8 cellular contexts compared by ENCODE assay signal in the genomic region with DNA sequence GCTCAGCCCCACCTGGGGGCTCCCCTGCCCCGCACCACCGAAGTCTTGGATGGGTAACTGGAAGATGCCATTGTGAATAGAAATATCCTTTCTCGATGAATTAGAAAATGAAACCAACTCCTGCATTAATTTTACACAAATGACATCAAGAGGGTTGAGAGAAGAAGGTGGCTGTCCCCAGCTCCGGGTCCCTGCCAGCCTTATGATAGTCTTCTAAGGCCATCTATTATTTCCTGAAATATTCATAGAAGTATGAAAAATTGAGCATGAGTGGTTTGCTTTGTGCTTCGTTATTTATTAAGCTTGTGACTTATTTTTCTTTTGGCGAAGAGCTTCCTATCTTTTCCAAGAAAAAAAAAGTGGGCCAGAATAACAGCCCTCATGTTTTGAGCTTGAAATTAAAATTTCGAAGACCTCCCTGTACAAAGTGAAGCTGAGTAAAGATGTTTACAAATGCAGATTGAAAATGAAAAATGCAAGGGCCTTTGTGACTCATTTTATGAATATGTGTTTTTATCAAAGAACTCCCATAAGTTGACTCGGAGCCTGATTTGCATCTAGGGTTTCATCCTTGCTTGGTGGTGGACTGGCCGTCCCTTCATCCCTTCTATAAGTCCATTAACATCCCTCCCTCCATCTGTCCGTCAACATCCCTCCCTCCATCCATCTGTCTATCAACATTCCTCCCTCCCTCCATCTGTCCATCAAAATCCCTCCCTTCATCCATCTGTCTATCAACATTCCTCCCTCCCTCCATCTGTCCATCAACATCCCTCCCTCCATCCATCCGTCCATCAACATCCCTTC. TPM values are rescaled to one million over a fixed set of nuclear protein-coding genes. Genes with fewer than 3 reads are reported as not detected.
A peak's percentile ranks its signal among the peaks of the same experiment; 100 is the strongest.
DNase-seq lines count a peak whose midpoint lies in the region; ATAC-seq and TF ChIP-seq lines count a peak whose summit lies in the region.

No MANE protein-coding gene starts in this region.

- no peak for TF ChIP-seq POLR2A in breast epithelium (IDR thresholded peaks at IDR 0.05)

- no peaks in the 10 kb centered on the region for H3K4me1 ChIP-seq in breast epithelium
- peaks cover 17% of the 10 kb centered on the region for H3K4me1 ChIP-seq in mucosa of stomach (ENCODE audit: control insufficient read depth, insufficient read depth, low read length)

- TF ChIP-seq CTCF in breast epithelium (IDR thresholded peaks at IDR 0.05) = no peak

- peak; percentile 13 for DNase-seq in NOMO-1 treated with DMSO at 0.1 percent for 48 hours (lab: John Stamatoyannopoulos, UW; ENCODE audit: unreplicated experiment)
- no peak for DNase-seq in NOMO-1 treated with dmso at 0.1 percent for 144 hours (lab: John Stamatoyannopoulos, UW; ENCODE audit: unreplicated experiment)
- no peak for DNase-seq in breast epithelium (ENCODE audit: low spot score in 2 of 2)
- DNase-seq in stimulated activated CD8-positive, alpha-beta memory T cell treated with anti-CD3 and anti-CD28 coated beads, Interleukin-4, amount 100 ng/mL, for 48 hours = no peak
- DNase-seq in activated CD4-positive, alpha-beta T cell treated with anti-CD3 and anti-CD28 coated beads for 48 hours = no peak

- H3K9me3 ChIP-seq in breast epithelium (no peaks in the 10 kb centered on the region), mucosa of stomach (ENCODE audit: control insufficient read depth, low read length) (no peaks in the 10 kb centered on the region)

- intact Hi-C loops in breast epithelium (cut with DNase I; ENCODE audit: low total_unique reads) = no loop called here

- H3K36me3 ChIP-seq in breast epithelium (no peaks in the 10 kb centered on the region), mucosa of stomach (ENCODE audit: control insufficient read depth, insufficient read depth, low read length) (no peaks in the 10 kb centered on the region)

- ATAC-seq in HG03139 (IDR thresholded peaks at IDR 0.05; ENCODE audit: unreplicated experiment) (peak; percentile 33), HG03571 (IDR thresholded peaks at IDR 0.05; ENCODE audit: unreplicated experiment) (no peak)

- H3K27me3 ChIP-seq in breast epithelium (peaks cover 0 to 8% of the 10 kb centered on the region in 2 donors), mucosa of stomach (ENCODE audit: control insufficient read depth, insufficient read depth, low read length) (peaks cover 2% of the 10 kb centered on the region)

- H3K4me3 ChIP-seq in breast epithelium (peak overlapping the region; percentile 60 to 71 (median 64)), mucosa of stomach (ENCODE audit: low read length) (peak overlapping the region; percentile 47)

- peak overlapping the region; percentile 78 for H3K9ac ChIP-seq in mucosa of stomach (ENCODE audit: low read length)

- no peak overlapping the region for H3K27ac ChIP-seq in breast epithelium

RNA-seq across cellular contexts. Expression of a gene that starts 20.5 kb away (rescaled TPM):
- under 1 TPM; 0.16 to 0.73 (median 0.66) TPM for total RNA-seq in breast epithelium
